10 cellular contexts compared by ENCODE assay signal in genomic region chr20:49889943-49890650, GRCh38. TPM values are rescaled to one million over a fixed set of nuclear protein-coding genes. Genes with fewer than 3 reads are reported as not detected.
DNase-seq lines count a peak whose midpoint lies in the region; ATAC-seq, FAIRE-seq and TF ChIP-seq lines count a peak whose summit lies in the region.
"Had no signal": no experiment of that assay in that cellular context is flagged by ENCODE, and none has a peak within 500 bp of the region (broad histone marks: within the 10 kb centered on the region; RNA-seq: fewer than 3 reads in every experiment).

No MANE protein-coding gene starts in this region.

- no peaks in the 10 kb centered on the region for H3K36me3 ChIP-seq in breast epithelium

- no peaks in the 10 kb centered on the region for H4K20me1 ChIP-seq in H9 (ENCODE audit: control insufficient read depth, insufficient read depth, insufficient read length)

- H2BK120ac ChIP-seq in H9 (ENCODE audit: low read depth, low read length, poor library complexity, severe bottlenecking): no peak overlapping the region

- no peak overlapping the region for H3K23ac ChIP-seq in H9 (ENCODE audit: insufficient read length, low read depth, low read length)

- CTCF ChIA-PET in A549 (lab: Yijun Ruan, JAX): interaction anchor here (0.6 to 13.0 kb wide), 24 partner anchors 10 to 529 kb away, joined by 3 to 226 read pairs (median 8); partner anchors contain the start of gene SPATA2

- peak; percentile 26 to 30; a peak in 2 of 5 replicates for TF ChIP-seq RAD21 in A549 (conservative IDR thresholded peaks at IDR 0.05 in 1 of 2, IDR thresholded peaks at IDR 0.05 in 1 of 2)

- H3K36me3 Mint-ChIP-seq in H9 (ENCODE audit: insufficient read depth in 1 of 3, low read depth in 3 of 3): peaks cover 3 to 10% (median 9%) of the 10 kb centered on the region in 3 experiments; a peak in 4 of 7 replicates
- no peaks in the 10 kb centered on the region for H3K36me3 Mint-ChIP-seq in natural killer cell treated with Interleukin-12 subunit alpha and Interleukin-12 subunit beta and Interleukin-15 and Interleukin-18, amount 100 ng/mL, for 72 hours

- ATAC-seq in A549 (no peak), HG03159 (IDR thresholded peaks at IDR 0.05; ENCODE audit: unreplicated experiment) (no peak)
- no peak for ATAC-seq in natural killer cell treated with Interleukin-12 subunit alpha and Interleukin-12 subunit beta and Interleukin-15 and Interleukin-18, amount 100 ng/mL, for 72 hours

- H3T11ph ChIP-seq in H9 (ENCODE audit: low read length): no peak overlapping the region

- TF ChIP-seq POLR2A in A549 (IDR thresholded peaks at IDR 0.05; ENCODE audit: low read length): no peak
- TF ChIP-seq POLR2A in breast epithelium (IDR thresholded peaks at IDR 0.05): no peak

- FAIRE-seq in A549 (lab: Jason Lieb, UNC): no peak
- FAIRE-seq: GM12891 had no signal

- H3K27ac Mint-ChIP-seq in H9: no peak overlapping the region
- H3K27ac Mint-ChIP-seq in natural killer cell treated with Interleukin-12 subunit alpha and Interleukin-12 subunit beta and Interleukin-15 and Interleukin-18, amount 100 ng/mL, for 72 hours: peak overlapping the region; percentile 33 to 54

- H3K56ac ChIP-seq in H9 (ENCODE audit: insufficient read length, low read depth, low read length): no peak overlapping the region

- H4K91ac ChIP-seq in H9 (ENCODE audit: insufficient read length, low read depth, low read length): no peak overlapping the region

- no peak overlapping the region; a peak in 1 of 6 replicates for H3K27ac ChIP-seq in A549
- no peak overlapping the region for H3K27ac ChIP-seq in H9 (ENCODE audit: insufficient read length, low read depth, low read length)
- H3K27ac ChIP-seq in breast epithelium: peak overlapping the region in 1 of 2 donors; percentile 10

- H2BK15ac ChIP-seq in H9 (ENCODE audit: low read depth, low read length): no peak overlapping the region

- H3K9me3 Mint-ChIP-seq in H9: no peaks in the 10 kb centered on the region
- H3K9me3 Mint-ChIP-seq in natural killer cell treated with Interleukin-12 subunit alpha and Interleukin-12 subunit beta and Interleukin-15 and Interleukin-18, amount 100 ng/mL, for 72 hours: no peaks in the 10 kb centered on the region

- H4K5ac ChIP-seq in H9 (ENCODE audit: insufficient read length, low read depth, low read length): no peak overlapping the region

- peaks cover 28 to 51% of the 10 kb centered on the region in 2 experiments for H3K4me1 Mint-ChIP-seq in H9
- H3K4me1 Mint-ChIP-seq in natural killer cell treated with Interleukin-12 subunit alpha and Interleukin-12 subunit beta and Interleukin-15 and Interleukin-18, amount 100 ng/mL, for 72 hours (ENCODE audit: low read depth in 2 of 2): peaks cover 15 to 28% of the 10 kb centered on the region in 2 donors

- H3K4me3 Mint-ChIP-seq in H9: no peak overlapping the region; a peak in 1 of 5 replicates
- H3K4me3 Mint-ChIP-seq in natural killer cell treated with Interleukin-12 subunit alpha and Interleukin-12 subunit beta and Interleukin-15 and Interleukin-18, amount 100 ng/mL, for 72 hours: no peak overlapping the region

- WGBS in A549 (ENCODE audit: missing lambda C conversion rate): 75% methylated on average over 15 of the region's 16 CpGs
- no CpG with 5 or more reads among the region's 16 CpGs for WGBS in H9 (ENCODE audit: extremely low coverage, insufficient read length, low lambda C conversion rate)

- H2BK20ac ChIP-seq in H9 (ENCODE audit: low read depth, low read length, poor library complexity, severe bottlenecking): no peak overlapping the region

- H3K4me2 ChIP-seq in A549 (no peak overlapping the region), H9 (ENCODE audit: insufficient read depth, insufficient read length, low read length) (no peak overlapping the region)

- TF ChIP-seq CTCF in A549 (IDR thresholded peaks at IDR 0.05) (peak; percentile 45), H9 (conservative IDR thresholded peaks at IDR 0.05) (peak; percentile 64), breast epithelium (IDR thresholded peaks at IDR 0.05) (peak in 2 of 3 donors; percentile 15 to 42)

- no peak overlapping the region for H2BK5ac ChIP-seq in H9 (ENCODE audit: insufficient read length, low read length)

- H3K79me1 ChIP-seq in H9 (ENCODE audit: insufficient read depth, low read depth, low read length, poor library complexity, severe bottlenecking): no peaks in the 10 kb centered on the region

- intact Hi-C loops in breast epithelium (cut with DNase I; ENCODE audit: low total_unique reads): loop anchor here (2.0 kb wide), 1 partner anchor 337 kb away; no protein-coding TSS in a partner anchor

- no peak overlapping the region for H3K4ac ChIP-seq in H9 (ENCODE audit: low read depth, low read length)

- H3K9ac ChIP-seq in H9 (ENCODE audit: extremely low read depth, insufficient read length, low read length): no peak overlapping the region

- POLR2A ChIA-PET in A549 (lab: Yijun Ruan, JAX): interaction anchor here (0.5 to 1.3 kb wide), 2 partner anchors 13 to 26 kb away, joined by 3 read pairs; partner anchors contain the start of gene SPATA2

- no peak for TF ChIP-seq EP300 in A549 (IDR thresholded peaks at IDR 0.05)

- DNase-seq in A549 (ENCODE audit: low read depth in 1 of 2, low spot score in 1 of 2) (no peak), H9 (no peak), breast epithelium (ENCODE audit: low spot score in 2 of 2) (peak in 1 of 2 donors; percentile 52), islet precursor cell (no peak), NCI-H187 (lab: John Stamatoyannopoulos, UW) (no peak), HuH-7.5 (ENCODE audit: low spot score) (no peak)
- no peak for DNase-seq in natural killer cell treated with Interleukin-12 subunit alpha and Interleukin-12 subunit beta and Interleukin-15 and Interleukin-18, amount 100 ng/mL, for 72 hours (ENCODE audit: low spot score)
- DNase-seq: NK-92 treated with Interleukin-12 subunit alpha and Interleukin-12 subunit beta, amount 100 ng/mL, for 24 hours had no signal

- no peaks in the 10 kb centered on the region for H3K23me2 ChIP-seq in H9 (ENCODE audit: insufficient read length, low read depth, low read length, poor library complexity, severe bottlenecking)

- H4K8ac ChIP-seq in H9 (replicated peaks; ENCODE audit: insufficient read length, low read depth, low read length): no peak overlapping the region

- H3K9me3 ChIP-seq in A549 (no peaks in the 10 kb centered on the region), H9 (ENCODE audit: control insufficient read depth, low read depth, low read length) (no peaks in the 10 kb centered on the region), breast epithelium (no peaks in the 10 kb centered on the region)

- no peak overlapping the region for H3K4me3 ChIP-seq in A549
- no peak overlapping the region for H3K4me3 ChIP-seq in breast epithelium

- H3K27me3 Mint-ChIP-seq in H9 (ENCODE audit: low read depth): peaks cover 1% of the 10 kb centered on the region
- no peaks in the 10 kb centered on the region for H3K27me3 Mint-ChIP-seq in natural killer cell treated with Interleukin-12 subunit alpha and Interleukin-12 subunit beta and Interleukin-15 and Interleukin-18, amount 100 ng/mL, for 72 hours

- no peaks in the 10 kb centered on the region for H3K27me3 ChIP-seq in H9 (ENCODE audit: insufficient read depth, low read length)
- no peaks in the 10 kb centered on the region for H3K27me3 ChIP-seq in breast epithelium

- H2AFZ ChIP-seq in H9 (ENCODE audit: low read length): no peak overlapping the region

- H3K18ac ChIP-seq in H9 (ENCODE audit: insufficient read length, low read depth, low read length): no peak overlapping the region

- H3K4me1 ChIP-seq in A549: peaks cover 18% of the 10 kb centered on the region
- no peaks in the 10 kb centered on the region for H3K4me1 ChIP-seq in H9 (ENCODE audit: insufficient read depth, low read length)
- H3K4me1 ChIP-seq in breast epithelium: peaks cover 0 to 3% of the 10 kb centered on the region in 2 donors

- no peaks in the 10 kb centered on the region for H3K79me2 ChIP-seq in H9 (ENCODE audit: insufficient read depth, low read length)

- no peak overlapping the region for H2BK12ac ChIP-seq in H9 (ENCODE audit: insufficient read length, low read depth, low read length)

- H3K14ac ChIP-seq in H9 (ENCODE audit: insufficient read depth, low read length): no peak overlapping the region

- H2AK5ac ChIP-seq in H9 (ENCODE audit: insufficient read length, low read length): no peak overlapping the region

TF ChIP-seq in A549, 52 proteins besides CTCF, POLR2A, EP300 and RAD21 (continues in another document):
- no peak for TF ChIP-seq NR3C1 (IDR thresholded peaks at IDR 0.05)
- TF ChIP-seq, protein P1, sequence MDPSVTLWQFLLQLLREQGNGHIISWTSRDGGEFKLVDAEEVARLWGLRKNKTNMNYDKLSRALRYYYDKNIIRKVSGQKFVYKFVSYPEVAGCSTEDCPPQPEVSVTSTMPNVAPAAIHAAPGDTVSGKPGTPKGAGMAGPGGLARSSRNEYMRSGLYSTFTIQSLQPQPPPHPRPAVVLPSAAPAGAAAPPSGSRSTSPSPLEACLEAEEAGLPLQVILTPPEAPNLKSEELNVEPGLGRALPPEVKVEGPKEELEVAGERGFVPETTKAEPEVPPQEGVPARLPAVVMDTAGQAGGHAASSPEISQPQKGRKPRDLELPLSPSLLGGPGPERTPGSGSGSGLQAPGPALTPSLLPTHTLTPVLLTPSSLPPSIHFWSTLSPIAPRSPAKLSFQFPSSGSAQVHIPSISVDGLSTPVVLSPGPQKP (IDR thresholded peaks at IDR 0.05; ENCODE audit: low read depth, low read length): no peak

RNA-seq across cellular contexts. Expression of gene SPATA2, which starts 25.2 kb away (rescaled TPM):
- polyA plus RNA-seq in A549 (2011; rRNA removed) (4.9 and 5.1 TPM in 2 replicates), A549 (2017; fragmentation: RNase III; extraction: RNeasy Plus Mini Kit Qiagen cat#74134 plus additional on column Dnase treatment) (4.7 to 5.1 TPM (median 4.7 TPM) in 3 replicates)
- polyA plus RNA-seq in A549 (2012; cell fraction: cytosol; rRNA removed): 6.2 and 8.5 TPM in 2 replicates
- 11.2 and 14.5 TPM in 2 replicates for polyA plus RNA-seq in A549 (2012; cell fraction: nucleus; rRNA removed)
- polyA minus RNA-seq in A549 (2011; rRNA and poly(A)+ RNA removed): 6.7 and 8.6 TPM in 2 replicates
- total RNA-seq in H9 (2021) (9.6 and 9.8 TPM in 2 replicates), breast epithelium (1 to 10 TPM; 1.8 to 4.6 (median 4.0) TPM)
- 10 to 100 TPM; 10.1 to 12.0 TPM for total RNA-seq in natural killer cell treated with Interleukin-12 subunit alpha and Interleukin-12 subunit beta and Interleukin-15 and Interleukin-18, amount 100 ng/mL, for 72 hours

RNA-seq across cellular contexts. Expression of gene RNF114, which starts 46.1 kb away (rescaled TPM):
- polyA plus RNA-seq in A549 (2011; rRNA removed) (44.8 and 67.8 TPM in 2 replicates), A549 (2017; fragmentation: RNase III; extraction: RNeasy Plus Mini Kit Qiagen cat#74134 plus additional on column Dnase treatment) (43.1 to 47.0 TPM (median 44.0 TPM) in 3 replicates)
- polyA plus RNA-seq in A549 (2012; cell fraction: cytosol; rRNA removed): 68.9 and 80.2 TPM in 2 replicates
- polyA plus RNA-seq in A549 (2012; cell fraction: nucleus; rRNA removed): 101 and 123 TPM in 2 replicates
- 42.6 and 51.8 TPM in 2 replicates for polyA minus RNA-seq in A549 (2011; rRNA and poly(A)+ RNA removed)
- total RNA-seq in H9 (2021) (73.4 and 75.5 TPM in 2 replicates), breast epithelium (100 to 1,000 TPM; 224 TPM)
- 10 to 100 TPM; 69.9 to 79.3 TPM for total RNA-seq in natural killer cell treated with Interleukin-12 subunit alpha and Interleukin-12 subunit beta and Interleukin-15 and Interleukin-18, amount 100 ng/mL, for 72 hours

Comparison
In these comparisons a context has a peak if more than half of its experiments do, and no peak if none do; other contexts are left out.
1. H3K27ac Mint-ChIP-seq: peak in natural killer cell treated with Interleukin-12 subunit alpha and Interleukin-12 subunit beta and Interleukin-15 and Interleukin-18, amount 100 ng/mL, for 72 hours (2 of 2); none in H9 (0 of 3).
2. Peak in every context shown above with its lines, with median percentiles within 50 percentile points of each other: CTCF ChIP-seq.